ENCODE assay signal across 8 cellular contexts in genomic region chr18:70781860-70782453, GRCh38.
A peak's percentile ranks its signal among the peaks of the same experiment; 100 is the strongest.
DNase-seq lines count a peak whose midpoint lies in the region; ATAC-seq and TF ChIP-seq lines count a peak whose summit lies in the region.

No MANE protein-coding gene starts in this region.

- DNase-seq in H7: peak; percentile 62
- peak; percentile 35 for DNase-seq in LNCaP clone FGC (ENCODE audit: low read depth)
- DNase-seq in SHP77 treated with DMSO at 0.1 percent for 48 hours (lab: John Stamatoyannopoulos, UW): peak; percentile 31
- peak; percentile 17 for DNase-seq in activated gamma-delta T cell treated with anti-CD3 and anti-CD28 coated beads, Interleukin-2, amount 50 U/mL, for 16 hours (ENCODE audit: low read depth)
- no peak for DNase-seq in left ventricle myocardium superior
- DNase-seq in stimulated activated CD4-positive, alpha-beta T cell treated with anti-CD3 and anti-CD28 coated beads, Interleukin-1b, Interleukin-23, amount 100 ng/mL, for 24 hours (ENCODE audit: low read depth in 4 of 4, low spot score in 1 of 4): peak; percentile 10 to 50 (median 24)
- no peak for DNase-seq in omental fat pad (ENCODE audit: low spot score)

- TF ChIP-seq CTCF in GM12874 (IDR thresholded peaks at IDR 0.05; ENCODE audit: insufficient read depth, low read depth, low read length) (peak; percentile 68), LNCaP clone FGC (IDR thresholded peaks at IDR 0.05; ENCODE audit: control insufficient read depth, extremely low read depth, insufficient read depth) (peak; percentile 93), omental fat pad (IDR thresholded peaks at IDR 0.05) (no peak)

- H3K36me3 ChIP-seq in H7 (replicated peaks; ENCODE audit: control insufficient read depth, insufficient read depth, low read length): no peaks in the 10 kb centered on the region

- no peaks in the 10 kb centered on the region for H3K27me3 ChIP-seq in H7 (ENCODE audit: control insufficient read depth, insufficient read depth, low read length)

- no peak overlapping the region for H3K4me3 ChIP-seq in H7 (ENCODE audit: insufficient read depth, low read depth, low read length)
- H3K4me3 ChIP-seq in LNCaP clone FGC (ENCODE audit: low read depth, low read length): no peak overlapping the region

- ATAC-seq in left ventricle myocardium superior: peak; percentile 23
- ATAC-seq in omental fat pad (ENCODE audit: low FRiP score): no peak

- intact Hi-C loops in left ventricle myocardium superior (cut with micrococcal nuclease): no loop called here

Comparison
In these comparisons a context has a peak if more than half of its experiments do, and no peak if none do; other contexts are left out.
1. CTCF ChIP-seq: peak in GM12874 (single experiment) and LNCaP clone FGC (single experiment); none in omental fat pad (0 of 3).
2. DNase-seq: peak in H7 (single experiment), LNCaP clone FGC (single experiment), SHP77 treated with DMSO at 0.1 percent for 48 hours (single experiment), activated gamma-delta T cell treated with anti-CD3 and anti-CD28 coated beads, Interleukin-2, amount 50 U/mL, for 16 hours (single experiment) and stimulated activated CD4-positive, alpha-beta T cell treated with anti-CD3 and anti-CD28 coated beads, Interleukin-1b, Interleukin-23, amount 100 ng/mL, for 24 hours (4 of 4); none in left ventricle myocardium superior (single experiment) and omental fat pad (single experiment).